In genomic region chr3:25021816-25022215, GRCh38 we compare ENCODE assay signal across 1 cellular context.
TF ChIP-seq lines count a peak whose summit lies in the region.

No MANE protein-coding gene starts in this region.

TF ChIP-seq in GM23338, 12 proteins besides CTCF, POLR2A, EP300 and RAD21 (continued from another document):
- TF ChIP-seq EZH2 (IDR thresholded peaks at IDR 0.05; ENCODE audit: low read depth, unreplicated experiment) (no peak), POLR2AphosphoS5 (IDR thresholded peaks at IDR 0.05; ENCODE audit: low read depth) (no peak), ZNF331 (CRISPR knock-in tag; IDR thresholded peaks at IDR 0.05; ENCODE audit: low read depth) (no peak), CREB1 (CRISPR knock-in tag; IDR thresholded peaks at IDR 0.05; ENCODE audit: low read depth) (no peak), STAT1 (IDR thresholded peaks at IDR 0.05; ENCODE audit: unreplicated experiment) (no peak), REST (IDR thresholded peaks at IDR 0.05; ENCODE audit: unreplicated experiment) (no peak)
